Comparison of ENCODE assay signal across 10 cellular contexts in the genomic region with DNA sequence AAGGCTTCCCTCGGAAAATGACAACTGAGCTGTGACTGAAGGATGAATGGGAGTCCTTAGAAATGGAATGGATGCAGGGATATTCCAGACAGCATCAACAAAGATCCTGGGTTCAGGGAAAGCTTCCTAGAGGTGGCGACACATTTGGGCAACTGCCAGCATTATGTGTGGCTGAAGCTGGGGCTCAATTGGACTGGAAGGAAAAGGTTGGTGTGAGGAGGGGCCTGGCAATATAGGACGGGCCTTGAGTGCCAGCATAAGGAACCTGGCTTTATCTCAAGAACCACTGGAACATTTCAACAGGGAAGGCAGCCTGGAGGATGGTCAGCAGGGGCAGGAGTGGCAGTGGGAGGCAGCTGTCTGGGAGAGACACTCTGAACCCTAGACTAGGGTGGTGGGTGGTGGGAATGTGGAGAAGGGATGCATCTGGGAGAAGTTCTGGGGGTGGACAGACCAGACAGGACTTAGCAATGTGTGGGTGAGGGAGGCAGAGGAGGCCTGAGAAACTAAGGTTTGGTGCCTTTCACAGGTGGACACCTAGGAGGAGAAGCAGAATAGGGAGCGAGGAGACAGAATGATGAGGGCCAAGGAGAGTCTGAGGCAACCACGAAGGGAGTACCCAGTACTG. TPM values are rescaled to one million over a fixed set of nuclear protein-coding genes. Genes with fewer than 3 reads are reported as not detected.
DNase-seq lines count a peak whose midpoint lies in the region; ATAC-seq and TF ChIP-seq lines count a peak whose summit lies in the region.
"Had no signal": no experiment of that assay in that cellular context is flagged by ENCODE, and none has a peak within 500 bp of the region (broad histone marks: within the 10 kb centered on the region; RNA-seq: fewer than 3 reads in every experiment).

No MANE protein-coding gene starts in this region.

- CTCF ChIA-PET in activated naive CD4-positive, alpha-beta T cell treated with anti-CD3 and anti-CD28 coated beads, Interleukin-2, amount 10 ng/mL, durations not matched to agents 7 days and 5 days (lab: Charles Lee), result interaction anchor here (3.6 to 18.0 kb wide), 3 partner anchors 7 to 108 kb away, joined by 30 to 632 read pairs (median 76); a partner anchor contains a TSS

- H3K9me3 ChIP-seq in mucosa of rectum (ENCODE audit: control insufficient read depth in 2 of 2, low read length in 2 of 2), result no peaks in the 10 kb centered on the region
- H3K9me3 ChIP-seq in transverse colon, result no peaks in the 10 kb centered on the region

- no peak overlapping the region for H3K9ac ChIP-seq in mucosa of rectum (ENCODE audit: low read depth in 1 of 2, low read length in 2 of 2)

- H3K36me3 Mint-ChIP-seq in activated naive CD4-positive, alpha-beta T cell treated with anti-CD3 and anti-CD28 coated beads, Interleukin-2, amount 10 ng/mL, durations not matched to agents 7 days and 5 days, result peaks cover 53% of the 10 kb centered on the region
- H3K36me3 Mint-ChIP-seq in activated T-helper 2 cell treated with anti-CD3 and anti-CD28 coated beads, Interferon-gamma antibody, Interleukin-2, Interleukin-4, amounts not matched to agents 10 μg/mL and 5 μg/mL and 100 μg/mL, durations not matched to agents 14 hours and 24 hours and 36 hours (ENCODE audit: low read depth), result peaks cover 49% of the 10 kb centered on the region

- TF ChIP-seq EP300 in transverse colon (IDR thresholded peaks at IDR 0.05; ENCODE audit: low read depth), result no peak

- WGBS in transverse colon (ENCODE audit: low coverage in 1 of 2), 2 donors, result 50 to 74% methylated on average over 1 to 5 of the region's 5 CpGs

- ATAC-seq in HG03095 (IDR thresholded peaks at IDR 0.05; ENCODE audit: unreplicated experiment) (no peak), foreskin keratinocyte (no peak)
- ATAC-seq: PC-3 had no signal

- H3K27ac Mint-ChIP-seq in activated naive CD4-positive, alpha-beta T cell treated with anti-CD3 and anti-CD28 coated beads, Interleukin-2, amount 10 ng/mL, durations not matched to agents 7 days and 5 days, result peak overlapping the region; percentile 98
- peak overlapping the region; percentile 100 for H3K27ac Mint-ChIP-seq in activated T-helper 2 cell treated with anti-CD3 and anti-CD28 coated beads, Interferon-gamma antibody, Interleukin-2, Interleukin-4, amounts not matched to agents 10 μg/mL and 5 μg/mL and 100 μg/mL, durations not matched to agents 14 hours and 24 hours and 36 hours

- H3K27me3 ChIP-seq in mucosa of rectum (ENCODE audit: control insufficient read depth in 2 of 2, insufficient read depth in 2 of 2, low read length in 2 of 2), result no peaks in the 10 kb centered on the region
- no peaks in the 10 kb centered on the region for H3K27me3 ChIP-seq in transverse colon
- no peaks in the 10 kb centered on the region for H3K27me3 ChIP-seq in foreskin keratinocyte

- TF ChIP-seq POLR2A in transverse colon (IDR thresholded peaks at IDR 0.05), result no peak

- H3K9me3 Mint-ChIP-seq in activated naive CD4-positive, alpha-beta T cell treated with anti-CD3 and anti-CD28 coated beads, Interleukin-2, amount 10 ng/mL, durations not matched to agents 7 days and 5 days, result no peaks in the 10 kb centered on the region
- no peaks in the 10 kb centered on the region for H3K9me3 Mint-ChIP-seq in activated T-helper 2 cell treated with anti-CD3 and anti-CD28 coated beads, Interferon-gamma antibody, Interleukin-2, Interleukin-4, amounts not matched to agents 10 μg/mL and 5 μg/mL and 100 μg/mL, durations not matched to agents 14 hours and 24 hours and 36 hours

- H3K4me1 ChIP-seq in mucosa of rectum (ENCODE audit: control insufficient read depth in 2 of 2, insufficient read depth in 2 of 2, low read length in 2 of 2), result peaks cover 62 to 63% of the 10 kb centered on the region in 2 donors
- peaks cover 22 to 73% (median 48%) of the 10 kb centered on the region in 4 donors for H3K4me1 ChIP-seq in transverse colon
- H3K4me1 ChIP-seq in foreskin keratinocyte, result peaks cover 14% of the 10 kb centered on the region

- peaks cover 90% of the 10 kb centered on the region for H3K4me1 Mint-ChIP-seq in activated naive CD4-positive, alpha-beta T cell treated with anti-CD3 and anti-CD28 coated beads, Interleukin-2, amount 10 ng/mL, durations not matched to agents 7 days and 5 days
- H3K4me1 Mint-ChIP-seq in activated T-helper 2 cell treated with anti-CD3 and anti-CD28 coated beads, Interferon-gamma antibody, Interleukin-2, Interleukin-4, amounts not matched to agents 10 μg/mL and 5 μg/mL and 100 μg/mL, durations not matched to agents 14 hours and 24 hours and 36 hours (ENCODE audit: low read depth), result peaks cover 78% of the 10 kb centered on the region

- H3K27me3 Mint-ChIP-seq in activated naive CD4-positive, alpha-beta T cell treated with anti-CD3 and anti-CD28 coated beads, Interleukin-2, amount 10 ng/mL, durations not matched to agents 7 days and 5 days, result no peaks in the 10 kb centered on the region
- no peaks in the 10 kb centered on the region for H3K27me3 Mint-ChIP-seq in activated T-helper 2 cell treated with anti-CD3 and anti-CD28 coated beads, Interferon-gamma antibody, Interleukin-2, Interleukin-4, amounts not matched to agents 10 μg/mL and 5 μg/mL and 100 μg/mL, durations not matched to agents 14 hours and 24 hours and 36 hours (ENCODE audit: low read depth)

- TF ChIP-seq CTCF in transverse colon (IDR thresholded peaks at IDR 0.05) (no peak), foreskin keratinocyte (conservative IDR thresholded peaks at IDR 0.05) (no peak)

- H3K36me3 ChIP-seq in mucosa of rectum (ENCODE audit: control insufficient read depth in 2 of 2, insufficient read depth in 2 of 2, low read length in 2 of 2) (peaks cover 11 to 12% of the 10 kb centered on the region in 2 donors), transverse colon (no peaks in the 10 kb centered on the region)

- peak overlapping the region; percentile 91 for H3K4me3 Mint-ChIP-seq in activated naive CD4-positive, alpha-beta T cell treated with anti-CD3 and anti-CD28 coated beads, Interleukin-2, amount 10 ng/mL, durations not matched to agents 7 days and 5 days
- peak overlapping the region; percentile 65 for H3K4me3 Mint-ChIP-seq in activated T-helper 2 cell treated with anti-CD3 and anti-CD28 coated beads, Interferon-gamma antibody, Interleukin-2, Interleukin-4, amounts not matched to agents 10 μg/mL and 5 μg/mL and 100 μg/mL, durations not matched to agents 14 hours and 24 hours and 36 hours (ENCODE audit: low read depth)

- DNase-seq in activated naive CD4-positive, alpha-beta T cell treated with anti-CD3 and anti-CD28 coated beads, Interleukin-2, amount 10 ng/mL, durations not matched to agents 7 days and 5 days, result no peak
- DNase-seq in activated naive CD4-positive, alpha-beta T cell treated with anti-CD3 and anti-CD28 coated beads, Interleukin-2, amount 50 U/mL, for 16 hours, result no peak
- DNase-seq in activated T-helper 2 cell treated with anti-CD3 and anti-CD28 coated beads, Interferon-gamma antibody, Interleukin-2, Interleukin-4, amounts not matched to agents 10 μg/mL and 5 μg/mL and 100 μg/mL, durations not matched to agents 14 hours and 24 hours and 36 hours (ENCODE audit: low spot score), result no peak
- DNase-seq in transverse colon (no peak), SIG-M5 (lab: John Stamatoyannopoulos, UW) (no peak), foreskin keratinocyte (no peak)
- DNase-seq: PC-3 had no signal

- in situ Hi-C loops in transverse colon (cut with MboI; ENCODE audit: low pct_ligation_motif_present in 1 of 4, low pct_unique_long_range_greater_than_20kb in 1 of 4, low sequenced_read_pairs in 3 of 4), result no loop called here

- no peak overlapping the region for H3K4me3 ChIP-seq in mucosa of rectum (ENCODE audit: low read length in 2 of 2)
- H3K4me3 ChIP-seq in transverse colon, result no peak overlapping the region

- peak overlapping the region; percentile 14 to 32 for H3K27ac ChIP-seq in mucosa of rectum (ENCODE audit: low read depth in 2 of 2, low read length in 2 of 2)
- peak overlapping the region; percentile 65 to 98 (median 86) for H3K27ac ChIP-seq in transverse colon
- H3K27ac ChIP-seq in foreskin keratinocyte, result no peak overlapping the region

- intact Hi-C loops in activated T-helper 2 cell treated with anti-CD3 and anti-CD28 coated beads, Interferon-gamma antibody, Interleukin-2, Interleukin-4, amounts not matched to agents 10 μg/mL and 5 μg/mL and 100 μg/mL, durations not matched to agents 14 hours and 24 hours and 36 hours (cut with micrococcal nuclease), result loop anchor here (10.0 kb wide), 1 partner anchor 261 kb away; no protein-coding TSS in a partner anchor
- intact Hi-C loops in transverse colon (cut with DNase I; ENCODE audit: low total_unique reads), result no loop called here

RNA-seq across cellular contexts. Expression of a gene that starts 3.5 kb away (rescaled TPM):
- total RNA-seq in activated T-helper 2 cell treated with anti-CD3 and anti-CD28 coated beads, Interferon-gamma antibody, Interleukin-2, Interleukin-4, amounts not matched to agents 10 μg/mL and 5 μg/mL and 100 μg/mL, durations not matched to agents 14 hours and 24 hours and 36 hours, result 437 TPM in 2 replicates
- 100 to 1,000 TPM; 134 to 314 (median 215) TPM for total RNA-seq in transverse colon
- 194 and 196 TPM in 2 replicates for total RNA-seq in foreskin keratinocyte
- polyA plus RNA-seq in foreskin keratinocyte, result 543 and 549 TPM in 2 replicates

RNA-seq across cellular contexts. Expression of a gene that starts 23.1 kb away (rescaled TPM):
- total RNA-seq in activated T-helper 2 cell treated with anti-CD3 and anti-CD28 coated beads, Interferon-gamma antibody, Interleukin-2, Interleukin-4, amounts not matched to agents 10 μg/mL and 5 μg/mL and 100 μg/mL, durations not matched to agents 14 hours and 24 hours and 36 hours, result 13.1 and 14.2 TPM in 2 replicates
- total RNA-seq in transverse colon (10 to 100 TPM in 2 of 4 donors, 1 to 10 TPM in 2; 4.9 to 17.9 (median 12.0) TPM), foreskin keratinocyte (5.6 and 9.9 TPM in 2 replicates)
- polyA plus RNA-seq in foreskin keratinocyte, result 12.4 and 13.3 TPM in 2 replicates

RNA-seq across cellular contexts. Expression of a gene that starts 34.4 kb away (rescaled TPM):
- total RNA-seq in activated T-helper 2 cell treated with anti-CD3 and anti-CD28 coated beads, Interferon-gamma antibody, Interleukin-2, Interleukin-4, amounts not matched to agents 10 μg/mL and 5 μg/mL and 100 μg/mL, durations not matched to agents 14 hours and 24 hours and 36 hours, result 237 and 243 TPM in 2 replicates
- total RNA-seq in transverse colon (10 to 100 TPM in 2 of 4 donors, 1 to 10 TPM in 1, not detected in 1; 5.3 to 56.1 (median 21.1) TPM), foreskin keratinocyte (0.25 TPM in 1 of 2 replicates, not detected in the other)
- polyA plus RNA-seq in foreskin keratinocyte, result 0.18 and 0.36 TPM in 2 replicates
- total RNA-seq: PC-3 had no signal
- polyA plus RNA-seq: BJ had no signal

RNA-seq across cellular contexts. Expression of a gene that starts 49.3 kb away (rescaled TPM):
- 39.6 and 39.8 TPM in 2 replicates for total RNA-seq in activated T-helper 2 cell treated with anti-CD3 and anti-CD28 coated beads, Interferon-gamma antibody, Interleukin-2, Interleukin-4, amounts not matched to agents 10 μg/mL and 5 μg/mL and 100 μg/mL, durations not matched to agents 14 hours and 24 hours and 36 hours
- total RNA-seq in transverse colon, result 10 to 100 TPM in 3 of 4 donors, 1 to 10 TPM in 1; 8.6 to 73.8 (median 13.6) TPM
- 18.9 and 22.2 TPM in 2 replicates for total RNA-seq in foreskin keratinocyte
- polyA plus RNA-seq in foreskin keratinocyte, result 9.7 and 12.0 TPM in 2 replicates
